8 cellular contexts compared by ENCODE assay signal in the genomic region with DNA sequence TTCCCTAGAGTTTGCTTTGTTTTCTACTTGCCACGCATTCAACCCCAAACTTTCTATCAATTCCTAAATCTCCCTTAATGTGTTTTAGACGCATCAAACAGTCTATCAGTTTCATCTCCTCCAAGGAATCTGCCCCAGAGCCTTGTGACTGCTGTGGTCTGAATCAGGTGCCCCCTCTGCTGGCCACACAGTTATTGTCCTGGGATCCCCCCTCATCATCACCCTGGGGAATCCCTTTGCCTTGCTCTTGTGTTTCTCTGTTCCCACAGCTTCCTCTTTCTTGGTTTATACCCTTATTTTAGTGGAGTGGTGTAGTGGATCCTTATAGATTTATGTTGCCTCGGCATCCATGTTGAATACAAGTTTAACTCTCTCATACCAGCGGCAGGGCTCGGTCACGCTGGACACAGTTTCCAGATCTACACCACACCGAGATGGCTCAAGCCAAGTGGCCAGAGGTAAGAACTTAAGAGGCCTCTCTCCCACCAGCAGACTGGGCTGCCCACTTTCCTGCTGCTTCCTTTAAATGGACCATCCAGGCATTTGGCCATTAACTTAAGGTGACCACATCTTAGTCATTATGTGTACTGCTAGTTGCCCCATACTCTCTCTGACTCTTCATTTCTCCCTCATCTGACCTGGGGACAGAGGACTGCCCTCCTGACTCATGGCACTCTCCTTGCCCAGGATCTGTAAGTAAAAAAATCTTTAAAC. TPM values are rescaled to one million over a fixed set of nuclear protein-coding genes. Genes with fewer than 3 reads are reported as not detected.
DNase-seq lines count a peak whose midpoint lies in the region; ATAC-seq and TF ChIP-seq lines count a peak whose summit lies in the region.

No MANE protein-coding gene starts in this region.

- peak; percentile 47 for ATAC-seq in GM18907 (IDR thresholded peaks at IDR 0.05; ENCODE audit: unreplicated experiment)

- POLR2A ChIA-PET in activated CD4-positive, alpha-beta memory T cell treated with anti-CD3 and anti-CD28 coated beads, Interleukin-2, amount 10 ng/mL, durations not matched to agents 7 days and 5 days (lab: Charles Lee), result interaction anchor here (1.3 kb wide), 1 partner anchor 76 kb away, joined by 4 read pairs; the partner anchor contains the start of gene ADORA2A

- no peaks in the 10 kb centered on the region for H3K27me3 ChIP-seq in neutrophil
- H3K27me3 ChIP-seq in transverse colon, result no peaks in the 10 kb centered on the region

- no peak overlapping the region for H3K27ac Mint-ChIP-seq in activated CD4-positive, alpha-beta memory T cell treated with anti-CD3 and anti-CD28 coated beads, Interleukin-2, amount 10 ng/mL, durations not matched to agents 7 days and 5 days

- H3K36me3 Mint-ChIP-seq in activated CD4-positive, alpha-beta memory T cell treated with anti-CD3 and anti-CD28 coated beads, Interleukin-2, amount 10 ng/mL, durations not matched to agents 7 days and 5 days (ENCODE audit: low read depth), result no peaks in the 10 kb centered on the region

- no peaks in the 10 kb centered on the region for H3K9me3 Mint-ChIP-seq in activated CD4-positive, alpha-beta memory T cell treated with anti-CD3 and anti-CD28 coated beads, Interleukin-2, amount 10 ng/mL, durations not matched to agents 7 days and 5 days

- intact Hi-C loops in transverse colon (cut with DNase I; ENCODE audit: low total_unique reads), result loop anchor here (10.0 kb wide), 1 partner anchor 78 kb away; the partner anchor contains the start of gene ADORA2A

- TF ChIP-seq POLR2A in transverse colon (IDR thresholded peaks at IDR 0.05), result no peak

- CTCF ChIA-PET in activated CD4-positive, alpha-beta memory T cell treated with anti-CD3 and anti-CD28 coated beads, Interleukin-2, amount 10 ng/mL, durations not matched to agents 7 days and 5 days (lab: Charles Lee), result interaction anchor here (0.6 to 2.9 kb wide), 11 partner anchors 10 to 180 kb away, joined by 3 to 30 read pairs (median 5); no protein-coding TSS in a partner anchor

- TF ChIP-seq EP300 in transverse colon (IDR thresholded peaks at IDR 0.05; ENCODE audit: low read depth), result no peak

- H3K9me3 ChIP-seq in neutrophil (no peaks in the 10 kb centered on the region), transverse colon (no peaks in the 10 kb centered on the region)

- 43 to 73% methylated on average over 2 to 7 of the region's 7 CpGs for WGBS in transverse colon (ENCODE audit: low coverage in 1 of 2), 2 donors

- no peak overlapping the region for H3K4me3 ChIP-seq in AG10803 (ENCODE audit: low read length)
- H3K4me3 ChIP-seq in epithelial cell of proximal tubule (ENCODE audit: low read depth, low read length), result no peak overlapping the region
- peak overlapping the region in 1 of 2 experiments; percentile 32 for H3K4me3 ChIP-seq in neutrophil (ENCODE audit: low read depth in 1 of 2, low read length in 1 of 2)
- H3K4me3 ChIP-seq in transverse colon, result no peak overlapping the region

- peaks cover 3% of the 10 kb centered on the region for H3K27me3 Mint-ChIP-seq in activated CD4-positive, alpha-beta memory T cell treated with anti-CD3 and anti-CD28 coated beads, Interleukin-2, amount 10 ng/mL, durations not matched to agents 7 days and 5 days

- H3K4me3 Mint-ChIP-seq in activated CD4-positive, alpha-beta memory T cell treated with anti-CD3 and anti-CD28 coated beads, Interleukin-2, amount 10 ng/mL, durations not matched to agents 7 days and 5 days, result no peak overlapping the region

- peak; percentile 80 for TF ChIP-seq CTCF in AG10803 (conservative IDR thresholded peaks at IDR 0.05; ENCODE audit: low read length)
- peak; percentile 86 for TF ChIP-seq CTCF in epithelial cell of proximal tubule (conservative IDR thresholded peaks at IDR 0.05; ENCODE audit: low read depth, low read length)
- TF ChIP-seq CTCF in neutrophil (IDR thresholded peaks at IDR 0.05), result peak; percentile 50
- peak; percentile 43 to 48 (median 44) for TF ChIP-seq CTCF in transverse colon (IDR thresholded peaks at IDR 0.05)

- in situ Hi-C loops in transverse colon (cut with MboI; ENCODE audit: low pct_ligation_motif_present in 1 of 4, low pct_unique_long_range_greater_than_20kb in 1 of 4, low sequenced_read_pairs in 3 of 4), result loop anchor here in 1 of 4 donors (10.0 kb wide), 1 partner anchor 88 kb away; no protein-coding TSS in a partner anchor

- H3K4me1 Mint-ChIP-seq in activated CD4-positive, alpha-beta memory T cell treated with anti-CD3 and anti-CD28 coated beads, Interleukin-2, amount 10 ng/mL, durations not matched to agents 7 days and 5 days, result peaks cover 16% of the 10 kb centered on the region

- H3K27ac ChIP-seq in neutrophil (peak overlapping the region; percentile 95), transverse colon (no peak overlapping the region)

- H3K36me3 ChIP-seq in neutrophil (no peaks in the 10 kb centered on the region), transverse colon (no peaks in the 10 kb centered on the region)

- peaks cover 88 to 91% of the 10 kb centered on the region in 2 experiments for H3K4me1 ChIP-seq in neutrophil (ENCODE audit: control insufficient read depth in 1 of 2, insufficient read depth in 1 of 2, low read depth in 1 of 2, low read length in 1 of 2)
- peaks cover 0 to 20% (median 14%) of the 10 kb centered on the region in 4 donors for H3K4me1 ChIP-seq in transverse colon

- DNase-seq in AG10803 (ENCODE audit: low read depth) (peak; percentile 56), NCI-H460 (ENCODE audit: extremely low read depth, low read depth) (peak; percentile 24), epithelial cell of proximal tubule (ENCODE audit: low read depth) (no peak), transverse colon (peak; percentile 61), middle frontal gyrus (ENCODE audit: extremely low spot score, low spot score) (no peak)
- peak; percentile 66 for DNase-seq in activated CD4-positive, alpha-beta memory T cell treated with anti-CD3 and anti-CD28 coated beads, Interleukin-2, amount 10 ng/mL, durations not matched to agents 7 days and 5 days

RNA-seq across cellular contexts. Expression of gene UPB1, which starts 8.2 kb away (rescaled TPM):
- 0.02 TPM in 1 of 2 replicates, not detected in the other for total RNA-seq in NCI-H460 (2014; rRNA removed; shearing (Covaris generic))
- not detected in 2 replicates for polyA plus RNA-seq in NCI-H460 (2014; cell fraction: nucleus; rRNA removed)
- total RNA-seq in activated CD4-positive, alpha-beta memory T cell treated with anti-CD3 and anti-CD28 coated beads, Interleukin-2, amount 10 ng/mL, durations not matched to agents 7 days and 5 days, result under 1 TPM; 0.30 to 0.33 TPM
- total RNA-seq in epithelial cell of proximal tubule (not detected in 2 replicates), transverse colon (under 1 TPM in 1 of 4 donors, not detected in 3; 0.32 TPM)

RNA-seq across cellular contexts. Expression of gene GUCD1, which starts 51.6 kb away (rescaled TPM):
- 44.8 and 55.8 TPM in 2 replicates for total RNA-seq in NCI-H460 (2014; rRNA removed; shearing (Covaris generic))
- polyA plus RNA-seq in NCI-H460 (2014; cell fraction: nucleus; rRNA removed), result 57.0 and 84.8 TPM in 2 replicates
- 100 to 1,000 TPM; 115 to 118 TPM for total RNA-seq in activated CD4-positive, alpha-beta memory T cell treated with anti-CD3 and anti-CD28 coated beads, Interleukin-2, amount 10 ng/mL, durations not matched to agents 7 days and 5 days
- total RNA-seq in epithelial cell of proximal tubule (102 and 120 TPM in 2 replicates), transverse colon (100 to 1,000 TPM in 3 of 4 donors, 10 to 100 TPM in 1; 56.7 to 498 (median 277) TPM)

RNA-seq across cellular contexts. Expression of gene SNRPD3, which starts 52.5 kb away (rescaled TPM):
- total RNA-seq in NCI-H460 (2014; rRNA removed; shearing (Covaris generic)), result 82.3 and 92.1 TPM in 2 replicates
- polyA plus RNA-seq in NCI-H460 (2014; cell fraction: nucleus; rRNA removed), result 70.9 and 92.1 TPM in 2 replicates
- total RNA-seq in activated CD4-positive, alpha-beta memory T cell treated with anti-CD3 and anti-CD28 coated beads, Interleukin-2, amount 10 ng/mL, durations not matched to agents 7 days and 5 days, result 10 to 100 TPM; 87.1 to 93.5 TPM
- 219 and 256 TPM in 2 replicates for total RNA-seq in epithelial cell of proximal tubule
- 100 to 1,000 TPM in 2 of 4 donors, 10 to 100 TPM in 2; 21.3 to 127 (median 93.8) TPM for total RNA-seq in transverse colon

Comparison
In these comparisons a context has a peak if more than half of its experiments do, and no peak if none do; other contexts are left out.
1. DNase-seq: peak in AG10803 (single experiment), NCI-H460 (single experiment), activated CD4-positive, alpha-beta memory T cell treated with anti-CD3 and anti-CD28 coated beads, Interleukin-2, amount 10 ng/mL, durations not matched to agents 7 days and 5 days (single experiment) and transverse colon (single experiment); none in epithelial cell of proximal tubule (single experiment) and middle frontal gyrus (single experiment).
2. Peak in every context shown above with its lines, with median percentiles within 50 percentile points of each other: CTCF ChIP-seq.